ENCODE assay signal across 7 cellular contexts in genomic region chr5:38831909-38832308, GRCh38. TPM values are rescaled to one million over a fixed set of nuclear protein-coding genes. Genes with fewer than 3 reads are reported as not detected.
A peak's percentile ranks its signal among the peaks of the same experiment; 100 is the strongest.
DNase-seq lines count a peak whose midpoint lies in the region; TF ChIP-seq lines count a peak whose summit lies in the region.

No MANE protein-coding gene starts in this region.

- H3K4ac ChIP-seq in trophoblast cell (ENCODE audit: low read depth, low read length) = no peak overlapping the region

- no peak overlapping the region for H4K8ac ChIP-seq in trophoblast cell (ENCODE audit: low read depth, low read length)

- peak overlapping the region; percentile 39 for H4K91ac ChIP-seq in trophoblast cell (ENCODE audit: low read depth, low read length)

- no peaks in the 10 kb centered on the region for H3K79me2 ChIP-seq in trophoblast cell (ENCODE audit: control insufficient read depth, insufficient read depth, low read length, poor library complexity)

- no peak overlapping the region for H3K9ac ChIP-seq in trophoblast cell (ENCODE audit: low read length)

- H2BK12ac ChIP-seq in trophoblast cell (ENCODE audit: low read length) = peak overlapping the region; percentile 42

- H4K12ac ChIP-seq in trophoblast cell (ENCODE audit: low read depth, low read length) = no peak overlapping the region

- intact Hi-C loops in posterior vena cava (cut with DNase I) = no loop called here

- H3K14ac ChIP-seq in trophoblast cell (ENCODE audit: low read length) = peak overlapping the region; percentile 32

- no peak overlapping the region for H3K18ac ChIP-seq in trophoblast cell (ENCODE audit: low read length)

- peak; percentile 51 for DNase-seq in NAMALWA (ENCODE audit: low spot score)
- peak; percentile 79 for DNase-seq in choroid plexus epithelial cell (ENCODE audit: low read depth)
- peak; percentile 24 to 54 for DNase-seq in trophoblast cell
- DNase-seq in activated naive CD4-positive, alpha-beta T cell treated with Interleukin-2 at 50 U/mL for 16 hours = no peak
- no peak for DNase-seq in posterior vena cava (ENCODE audit: low spot score)
- no peak for DNase-seq in mucosa of gallbladder (ENCODE audit: low spot score)

- WGBS in trophoblast cell (ENCODE audit: extremely low coverage, insufficient coverage, insufficient read length) = no CpG with 5 or more reads among the region's 3 CpGs

- no peak overlapping the region for H3K4me2 ChIP-seq in trophoblast cell (ENCODE audit: low read length)

- no peak overlapping the region for H2AFZ ChIP-seq in trophoblast cell (ENCODE audit: insufficient read depth, low read length, poor library complexity)

- no peak overlapping the region for H3K27ac ChIP-seq in trophoblast cell (ENCODE audit: low read depth, low read length)

- H3K4me3 ChIP-seq in GM12875 (ENCODE audit: low read depth, low read length) (no peak overlapping the region), choroid plexus epithelial cell (ENCODE audit: low read depth, low read length) (no peak overlapping the region), trophoblast cell (ENCODE audit: low read depth, low read length) (no peak overlapping the region)

- H3K23ac ChIP-seq in trophoblast cell (ENCODE audit: low read length) = no peak overlapping the region

- H3K79me1 ChIP-seq in trophoblast cell (ENCODE audit: low read length) = peaks cover 3% of the 10 kb centered on the region

- H3K9me3 ChIP-seq in trophoblast cell (ENCODE audit: insufficient read depth, low read depth, low read length) = no peaks in the 10 kb centered on the region

- TF ChIP-seq CTCF in GM12875 (IDR thresholded peaks at IDR 0.05; ENCODE audit: borderline replicate concordance, insufficient read depth, low read depth, low read length) (peak; percentile 55; the same call in 1 of the 2 replicates), choroid plexus epithelial cell (conservative IDR thresholded peaks at IDR 0.05; ENCODE audit: low read depth, low read length) (peak; percentile 76)

- H3K27me3 ChIP-seq in trophoblast cell (ENCODE audit: insufficient read depth, low read length) = no peaks in the 10 kb centered on the region

- H3K4me1 ChIP-seq in trophoblast cell (ENCODE audit: control insufficient read depth in 1 of 2, insufficient read depth in 2 of 2, low read length in 2 of 2) = peaks cover 5 to 7% of the 10 kb centered on the region in 2 experiments

- H2AK5ac ChIP-seq in trophoblast cell (ENCODE audit: low read length) = peak overlapping the region; percentile 56

- H3K36me3 ChIP-seq in trophoblast cell (ENCODE audit: control insufficient read depth in 1 of 2, insufficient read depth in 2 of 2, low read length in 2 of 2) = no peaks in the 10 kb centered on the region

- H2BK120ac ChIP-seq in trophoblast cell (ENCODE audit: insufficient read depth, low read length, poor library complexity) = no peak overlapping the region

- no peak overlapping the region for H2BK5ac ChIP-seq in trophoblast cell (ENCODE audit: low read depth, low read length, poor library complexity)

RNA-seq across cellular contexts. Expression of gene OSMR, which starts 13.9 kb away (rescaled TPM):
- 40.4 and 46.3 TPM in 2 replicates for polyA plus RNA-seq in trophoblast cell (2013)
- total RNA-seq in posterior vena cava = 100 to 1,000 TPM; 111 to 149 TPM
- total RNA-seq in mucosa of gallbladder = 26.8 TPM

Comparison
In these comparisons a context has a peak if more than half of its experiments do, and no peak if none do; other contexts are left out.
1. DNase-seq: peak in NAMALWA (single experiment), choroid plexus epithelial cell (single experiment) and trophoblast cell (2 of 2); none in activated naive CD4-positive, alpha-beta T cell treated with Interleukin-2 at 50 U/mL for 16 hours (single experiment), posterior vena cava (single experiment) and mucosa of gallbladder (single experiment).